ENCODE assay signal across 7 cellular contexts in genomic region chr6:30100585-30101422, GRCh38. TPM values are rescaled to one million over a fixed set of nuclear protein-coding genes. Genes with fewer than 3 reads are reported as not detected.
DNase-seq lines count a peak whose midpoint lies in the region; ATAC-seq and TF ChIP-seq lines count a peak whose summit lies in the region.

No MANE protein-coding gene starts in this region.

- H3F3A ChIP-seq in GM23248 (ENCODE audit: insufficient read depth) = peaks cover 9% of the 10 kb centered on the region; the same call in 1 of the 2 replicates
- peaks cover 5% of the 10 kb centered on the region for H3F3A ChIP-seq in SU-DHL-6 (ENCODE audit: insufficient read depth)

- H3K4me1 ChIP-seq in GM23248 (ENCODE audit: insufficient read depth) = peaks cover 16% of the 10 kb centered on the region; the same call in 1 of the 2 replicates

- in situ Hi-C loops in GM23248 (cut with MboI) = no loop called here

- H3K9ac ChIP-seq in GM23248 (peak overlapping the region; percentile 7; the same call in 1 of the 2 replicates), SU-DHL-6 (ENCODE audit: low read length) (no peak overlapping the region)

- H3K27me3 Mint-ChIP-seq in effector memory CD8-positive, alpha-beta T cell = peaks cover 66 to 71% of the 10 kb centered on the region in 2 donors
- peaks cover 63 to 72% (median 66%) of the 10 kb centered on the region in 3 donors for H3K27me3 Mint-ChIP-seq in naive B cell

- ATAC-seq in effector memory CD8-positive, alpha-beta T cell (replicated peaks) = peak; percentile 7
- ATAC-seq in naive B cell (ENCODE audit: low read depth in 2 of 2) = peak in 1 of 2 donors; percentile 15
- no peak for ATAC-seq in HG03175 (IDR thresholded peaks at IDR 0.05; ENCODE audit: unreplicated experiment)

- peak; percentile 50 for DNase-seq in GM23248
- no peak for DNase-seq in effector memory CD8-positive, alpha-beta T cell
- no peak for DNase-seq in naive B cell
- no peak for DNase-seq in mesenteric fat pad (ENCODE audit: low spot score)
- DNase-seq in GM19240 (ENCODE audit: insufficient read length, low spot score) = no peak

- H3K36me3 Mint-ChIP-seq in effector memory CD8-positive, alpha-beta T cell (ENCODE audit: insufficient read depth) = peaks cover 4% of the 10 kb centered on the region
- no peaks in the 10 kb centered on the region for H3K36me3 Mint-ChIP-seq in naive B cell

- H3K9me3 ChIP-seq in GM23248 (ENCODE audit: low read depth) (no peaks in the 10 kb centered on the region), SU-DHL-6 (ENCODE audit: insufficient read depth, low read length) (no peaks in the 10 kb centered on the region)

- no peaks in the 10 kb centered on the region for H3K79me2 ChIP-seq in GM23248 (ENCODE audit: insufficient read depth)
- no peaks in the 10 kb centered on the region for H3K79me2 ChIP-seq in SU-DHL-6 (ENCODE audit: insufficient read depth, low read length)

- peak overlapping the region; percentile 95 for H2AFZ ChIP-seq in GM23248
- peak overlapping the region; percentile 83 for H2AFZ ChIP-seq in SU-DHL-6 (ENCODE audit: low read depth, low read length, severe bottlenecking)

- H3K36me3 ChIP-seq in GM23248 (ENCODE audit: low read depth) (no peaks in the 10 kb centered on the region), SU-DHL-6 (ENCODE audit: low read length) (no peaks in the 10 kb centered on the region)

- H3K4me3 ChIP-seq in GM23248 (peak overlapping the region; percentile 70), SU-DHL-6 (ENCODE audit: insufficient read depth, low read length, poor library complexity, severe bottlenecking) (no peak overlapping the region)

- H3K27ac ChIP-seq in GM23248 (no peak overlapping the region), SU-DHL-6 (ENCODE audit: low read depth, low read length) (no peak overlapping the region)

- 1 to 3% methylated on average over 28 to 44 of the region's 46 CpGs for WGBS in GM23248 (ENCODE audit: low coverage in 1 of 2, low lambda C conversion rate in 2 of 2, missing lambda C conversion rate in 2 of 2), 2 experiments

- H3K9me2 ChIP-seq in GM23248 (ENCODE audit: insufficient read depth) = no peaks in the 10 kb centered on the region
- no peaks in the 10 kb centered on the region for H3K9me2 ChIP-seq in SU-DHL-6 (replicated peaks; ENCODE audit: insufficient read depth, low read length)

- peak overlapping the region; percentile 83 to 90 for H3K4me3 Mint-ChIP-seq in effector memory CD8-positive, alpha-beta T cell
- peak overlapping the region; percentile 73 to 96 (median 87) for H3K4me3 Mint-ChIP-seq in naive B cell

- H3K4me2 ChIP-seq in GM23248 (ENCODE audit: unreplicated experiment) = peak overlapping the region; percentile 89
- peak overlapping the region; percentile 67 for H3K4me2 ChIP-seq in SU-DHL-6 (ENCODE audit: low read depth, low read length, poor library complexity, severe bottlenecking)

- no peak for TF ChIP-seq CTCF in SU-DHL-6 (IDR thresholded peaks at IDR 0.05; ENCODE audit: insufficient read depth, low read length, poor library complexity, severe bottlenecking)

- H3K27me3 ChIP-seq in GM23248 (replicated peaks; ENCODE audit: insufficient read depth) = peaks cover 38% of the 10 kb centered on the region
- H3K27me3 ChIP-seq in SU-DHL-6 (ENCODE audit: low read length) = no peaks in the 10 kb centered on the region

- H3K9me3 Mint-ChIP-seq in effector memory CD8-positive, alpha-beta T cell = no peaks in the 10 kb centered on the region
- H3K9me3 Mint-ChIP-seq in naive B cell = peaks cover 0 to 5% (median 0%) of the 10 kb centered on the region in 7 donors

- H4K20me1 ChIP-seq in GM23248 (ENCODE audit: insufficient read depth) = no peaks in the 10 kb centered on the region
- H4K20me1 ChIP-seq in SU-DHL-6 (ENCODE audit: low read depth, low read length) = no peaks in the 10 kb centered on the region

- H3K27ac Mint-ChIP-seq in effector memory CD8-positive, alpha-beta T cell = peak overlapping the region in 1 of 2 donors; percentile 10
- peak overlapping the region in 2 of 6 donors; percentile 39 to 80 for H3K27ac Mint-ChIP-seq in naive B cell

- peaks cover 25 to 31% of the 10 kb centered on the region in 2 donors for H3K4me1 Mint-ChIP-seq in effector memory CD8-positive, alpha-beta T cell (ENCODE audit: low read depth in 2 of 2)
- H3K4me1 Mint-ChIP-seq in naive B cell = peaks cover 35 to 39% (median 36%) of the 10 kb centered on the region in 3 donors

RNA-seq across cellular contexts. Expression of gene TRIM31, which starts 12.1 kb away (rescaled TPM):
- not detected in 2 replicates for total RNA-seq in GM23248 (2014; rRNA removed; shearing (Covaris generic))
- polyA plus RNA-seq in GM23248 (2016; fragmentation: Nextera tagmentation; extraction: Ambion mirVana) = not detected in 2 replicates
- polyA plus RNA-seq in naive B cell (ENCODE audit: low read depth in 6 of 6) = not detected
- total RNA-seq in mesenteric fat pad = not detected

RNA-seq across cellular contexts. Expression of gene RNF39, which starts 25.2 kb away (rescaled TPM):
- not detected in 2 replicates for total RNA-seq in GM23248 (2014; rRNA removed; shearing (Covaris generic))
- polyA plus RNA-seq in GM23248 (2016; fragmentation: Nextera tagmentation; extraction: Ambion mirVana) (0.21 and 0.30 TPM in 2 replicates), naive B cell (ENCODE audit: low read depth in 6 of 6) (under 1 TPM in 2 of 6 donors, not detected in 4; 0.14 to 0.15 TPM)
- not detected for total RNA-seq in mesenteric fat pad

RNA-seq across cellular contexts. Expression of gene PPP1R11, which starts 33.8 kb away (rescaled TPM):
- total RNA-seq in GM23248 (2014; rRNA removed; shearing (Covaris generic)) = 40.2 and 44.1 TPM in 2 replicates
- 77.5 and 83.1 TPM in 2 replicates for polyA plus RNA-seq in GM23248 (2016; fragmentation: Nextera tagmentation; extraction: Ambion mirVana)
- polyA plus RNA-seq in naive B cell (ENCODE audit: low read depth in 6 of 6) = 100 to 1,000 TPM in 2 of 6 donors, 10 to 100 TPM in 4; 70.9 to 101 (median 84.8) TPM
- total RNA-seq in mesenteric fat pad = 41.1 TPM

RNA-seq across cellular contexts. Expression of gene TRIM40, which starts 35.1 kb away (rescaled TPM):
- not detected in 2 replicates for total RNA-seq in GM23248 (2014; rRNA removed; shearing (Covaris generic))
- not detected in 2 replicates for polyA plus RNA-seq in GM23248 (2016; fragmentation: Nextera tagmentation; extraction: Ambion mirVana)
- not detected for polyA plus RNA-seq in naive B cell (ENCODE audit: low read depth in 6 of 6)
- not detected for total RNA-seq in mesenteric fat pad

RNA-seq across cellular contexts. Expression of gene POLR1H, which starts 39.7 kb away (rescaled TPM):
- 19.2 and 21.9 TPM in 2 replicates for total RNA-seq in GM23248 (2014; rRNA removed; shearing (Covaris generic))
- polyA plus RNA-seq in GM23248 (2016; fragmentation: Nextera tagmentation; extraction: Ambion mirVana) (31.7 and 32.1 TPM in 2 replicates), naive B cell (ENCODE audit: low read depth in 6 of 6) (100 to 1,000 TPM in 1 of 6 donors, 10 to 100 TPM in 5; 40.2 to 102 (median 85.7) TPM)
- total RNA-seq in mesenteric fat pad = 21.1 TPM
